ENCODE assay signal across 8 cellular contexts in the genomic region with DNA sequence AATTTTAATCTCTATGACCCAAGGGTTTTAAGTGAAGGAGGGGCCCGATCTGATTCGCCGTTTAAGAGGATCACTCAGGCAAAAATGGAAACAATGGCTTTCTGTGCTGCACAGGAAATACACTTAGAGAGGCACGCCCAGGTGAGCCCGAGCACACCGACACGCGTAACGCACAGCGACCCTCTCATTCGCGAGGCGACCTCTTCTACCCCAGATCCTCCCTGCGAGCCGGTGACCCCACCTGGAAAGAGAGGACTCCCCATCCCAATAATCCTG. TPM values are rescaled to one million over a fixed set of nuclear protein-coding genes. Genes with fewer than 3 reads are reported as not detected.
DNase-seq lines count a peak whose midpoint lies in the region; ATAC-seq, FAIRE-seq and TF ChIP-seq lines count a peak whose summit lies in the region.

No MANE protein-coding gene starts in this region.

- no TSS peak for BruUV-seq in GM12878 (replicated peaks; lab: Mats Ljungman, UMichigan)

- H2AFZ ChIP-seq in GM12878 (ENCODE audit: control insufficient read depth, low read depth, low read length): peak overlapping the region; percentile 78

- TF ChIP-seq EP300 in A549 (IDR thresholded peaks at IDR 0.05) (no peak), GM12878 (IDR thresholded peaks at IDR 0.05; ENCODE audit: borderline replicate concordance in 1 of 2, control insufficient read depth in 1 of 2, low read depth in 2 of 2, low read length in 2 of 2) (no peak)

- TF ChIP-seq CTCF in A549 (IDR thresholded peaks at IDR 0.05): no peak
- no peak for TF ChIP-seq CTCF in HL-60 (IDR thresholded peaks at IDR 0.05; ENCODE audit: insufficient read depth, low read length)
- no peak for TF ChIP-seq CTCF in GM12878 (IDR thresholded peaks at IDR 0.05 in 2 of 3, conservative IDR thresholded peaks at IDR 0.05 in 1 of 3; ENCODE audit: control insufficient read depth in 2 of 3, extremely low read depth in 1 of 3, insufficient read depth in 1 of 3, low read depth in 3 of 3, low read length in 3 of 3)

- H3K36me3 ChIP-seq in GM12878 (ENCODE audit: control insufficient read depth in 2 of 2, insufficient read depth in 2 of 2, low read length in 1 of 2): no peaks in the 10 kb centered on the region

- TF ChIP-seq RAD21 in A549 (conservative IDR thresholded peaks at IDR 0.05 in 1 of 2, IDR thresholded peaks at IDR 0.05 in 1 of 2) (no peak), GM12878 (IDR thresholded peaks at IDR 0.05; ENCODE audit: insufficient read depth, low read depth, low read length) (no peak)

- ATAC-seq in A549 (peak; percentile 36 to 40), GM19035 (IDR thresholded peaks at IDR 0.05; ENCODE audit: unreplicated experiment) (peak; percentile 18), GM12878 (peak; percentile 46), HG03097 (IDR thresholded peaks at IDR 0.05; ENCODE audit: low FRiP score, unreplicated experiment) (no peak)

- FAIRE-seq in A549 (lab: Jason Lieb, UNC): no peak
- FAIRE-seq in GM12878 (lab: Jason Lieb, UNC): no peak

- H3K27ac ChIP-seq in A549 (peak overlapping the region; percentile 76 to 89), HL-60 (replicated peaks) (no peak overlapping the region), GM12878 (ENCODE audit: control insufficient read depth, insufficient read depth) (peak overlapping the region; percentile 71)

- H3K9me3 ChIP-seq in A549 (no peaks in the 10 kb centered on the region), GM12878 (replicated peaks; ENCODE audit: control insufficient read depth, insufficient read depth, low read length) (no peaks in the 10 kb centered on the region)

- peak overlapping the region; percentile 55 for H3K9ac ChIP-seq in GM12878 (ENCODE audit: control insufficient read depth, insufficient read depth, low read length)

- H3K27me3 ChIP-seq in HL-60 (ENCODE audit: insufficient read depth, poor library complexity, severe bottlenecking): no peaks in the 10 kb centered on the region
- no peaks in the 10 kb centered on the region for H3K27me3 ChIP-seq in GM12878 (replicated peaks in 1 of 2; ENCODE audit: control insufficient read depth in 2 of 2, insufficient read depth in 2 of 2, low read length in 1 of 2)

- in situ Hi-C loops in GM12878 (cut with MboI): no loop called here

- peak overlapping the region; percentile 84 for H3K4me2 ChIP-seq in A549
- H3K4me2 ChIP-seq in GM12878 (ENCODE audit: control insufficient read depth, insufficient read depth): peak overlapping the region; percentile 96

- CTCF ChIA-PET in A549 (lab: Yijun Ruan, JAX) (interaction anchor here (0.6 to 2.8 kb wide), 3 partner anchors 29 to 96 kb away, joined by 3 to 14 read pairs (median 4); a partner anchor contains a TSS), GM12878 (lab: Yijun Ruan, JAX) (interaction anchor here (3.8 to 7.3 kb wide), 3 partner anchors 29 to 135 kb away, joined by 17 to 79 read pairs (median 38); a partner anchor contains a TSS)

- peaks cover 10% of the 10 kb centered on the region for H3K79me2 ChIP-seq in GM12878 (ENCODE audit: control insufficient read depth, insufficient read depth, low read length)

- intact Hi-C loops in GM12878 (cut with micrococcal nuclease; ENCODE audit: unreplicated experiment): loop anchor here (2.0 to 5.0 kb wide), 2 partner anchors 28 to 175 kb away; a partner anchor contains a TSS

- RAD21 ChIA-PET in GM12878 (lab: Charles Lee; ENCODE audit: unreplicated experiment): interaction anchor here (1.0 to 1.2 kb wide), 2 partner anchors 96 to 137 kb away, joined by 3 to 4 read pairs; no protein-coding TSS in a partner anchor

- DNase-seq in A549 (ENCODE audit: low read depth in 1 of 2, low spot score in 1 of 2): no peak
- DNase-seq in HL-60 (ENCODE audit: low read depth in 1 of 2, low spot score in 1 of 2): no peak
- DNase-seq in GM12878 (ENCODE audit: low read depth, low spot score): no peak
- peak; percentile 48 for DNase-seq in mucosa of gallbladder (ENCODE audit: low spot score)
- no peak for DNase-seq in GM03348 (ENCODE audit: low spot score)
- DNase-seq in dedifferentiated amniotic fluid mesenchymal stem cell (ENCODE audit: extremely low spot score): no peak

- no peaks in the 10 kb centered on the region for H4K20me1 ChIP-seq in GM12878 (ENCODE audit: control insufficient read depth, insufficient read depth)

- TF ChIP-seq POLR2A in A549 (IDR thresholded peaks at IDR 0.05; ENCODE audit: low read length): no peak
- TF ChIP-seq POLR2A in GM12878 (IDR thresholded peaks at IDR 0.05; ENCODE audit: low read depth, low read length): no peak

- SMC1A ChIA-PET in GM12878 (lab: Charles Lee; ENCODE audit: uncharacterized antibody, unreplicated experiment): interaction anchor here (1.0 to 1.1 kb wide), 2 partner anchors 8 to 36 kb away, joined by 3 read pairs; no protein-coding TSS in a partner anchor

- peak overlapping the region; percentile 60 for H3K4me3 ChIP-seq in A549
- peak overlapping the region; percentile 56 for H3K4me3 ChIP-seq in HL-60 (replicated peaks; ENCODE audit: insufficient read depth, low read length)
- H3K4me3 ChIP-seq in GM12878: peak overlapping the region; percentile 85

- WGBS in A549 (ENCODE audit: missing lambda C conversion rate): 3% methylated on average over 13 of the region's 15 CpGs
- WGBS in GM12878 (ENCODE audit: insufficient coverage, insufficient replicate concordance, low lambda C conversion rate, missing lambda C conversion rate): 2% methylated on average over 15 of the region's 15 CpGs

- peaks cover 22% of the 10 kb centered on the region for H3K4me1 ChIP-seq in A549
- H3K4me1 ChIP-seq in GM12878 (ENCODE audit: control insufficient read depth, insufficient read depth, low read length): peaks cover 23% of the 10 kb centered on the region

- POLR2A ChIA-PET in A549 (lab: Yijun Ruan, JAX): interaction anchor here (1.1 to 2.1 kb wide), 2 partner anchors 27 to 34 kb away, joined by 3 to 10 read pairs; a partner anchor contains a TSS
- POLR2A ChIA-PET in GM12878 (lab: Charles Lee): interaction anchor here (1.1 to 3.0 kb wide), 3 partner anchors 30 to 395 kb away, joined by 5 to 19 read pairs (median 9); a partner anchor contains a TSS

RNA-seq across cellular contexts. Expression of a gene that starts 0.2 kb away (rescaled TPM):
- polyA plus RNA-seq in A549 (2011; rRNA removed): 6.5 and 6.7 TPM in 2 replicates
- polyA plus RNA-seq in A549 (2012; cell fraction: cytosol; rRNA removed): 12.1 and 15.6 TPM in 2 replicates
- polyA plus RNA-seq in A549 (2012; cell fraction: nucleus; rRNA removed): 31.6 and 41.7 TPM in 2 replicates
- polyA plus RNA-seq in A549 (2017; fragmentation: RNase III; extraction: RNeasy Plus Mini Kit Qiagen cat#74134 plus additional on column Dnase treatment): 9.3 to 11.4 TPM (median 10.0 TPM) in 3 replicates
- polyA minus RNA-seq in A549 (2011; rRNA and poly(A)+ RNA removed): 7.8 and 8.7 TPM in 2 replicates
- 22.3 and 28.0 TPM in 2 replicates for total RNA-seq in GM12878 (2013; cell fraction: nucleolus; rRNA removed)
- total RNA-seq in GM12878 (2014; rRNA removed): 16.8 and 20.6 TPM in 2 replicates
- 6.0 and 8.7 TPM in 2 replicates for total RNA-seq in GM12878 (2014; rRNA removed; fragmentation: Illumina TruSeq; extraction: Trizol)
- total RNA-seq in GM12878 (2021): 18.8 and 20.6 TPM in 2 replicates
- 3.4 TPM for polyA plus RNA-seq in GM12878 (2011; ENCODE audit: low read depth)
- 4.9 and 6.6 TPM in 2 replicates for polyA plus RNA-seq in GM12878 (2011; rRNA removed)
- polyA plus RNA-seq in GM12878 (2011; cell fraction: cytosol; rRNA removed): 9.7 and 13.5 TPM in 2 replicates
- 23.6 and 26.4 TPM in 2 replicates for polyA plus RNA-seq in GM12878 (2011; cell fraction: nucleus; rRNA removed)
- polyA plus RNA-seq in GM12878 (2012): 9.2 and 9.4 TPM in 2 replicates
- polyA plus RNA-seq in GM12878 (2014; fragmentation: Illumina TruSeq; extraction: Trizol): 3.4 and 7.7 TPM in 2 replicates
- polyA plus RNA-seq in GM12878 (2014; fragmentation: Nextera tagmentation; extraction: Ambion mirVana): 1 to 10 TPM in 1 of 2 experiments, under 1 TPM in 1; 0.77 to 1.4 TPM
- 24.4 and 24.7 TPM in 2 replicates for polyA plus RNA-seq in GM12878 (2014; rRNA removed)
- polyA plus RNA-seq in GM12878 (2016; fragmentation: Nextera tagmentation; extraction: Ambion mirVana): 10 to 100 TPM; 10.3 to 12.9 TPM
- 5.2 and 14.0 TPM in 2 replicates for polyA minus RNA-seq in GM12878 (2011; rRNA and poly(A)+ RNA removed)
- polyA minus RNA-seq in GM12878 (2011; cell fraction: cytosol; rRNA and poly(A)+ RNA removed): 2.8 and 4.4 TPM in 2 replicates
- 12.5 and 12.8 TPM in 2 replicates for polyA minus RNA-seq in GM12878 (2011; cell fraction: nucleus; rRNA and poly(A)+ RNA removed)
- 28.2 TPM for total RNA-seq in mucosa of gallbladder

RNA-seq across cellular contexts. Expression of a gene that starts 5.5 kb away (rescaled TPM):
- polyA plus RNA-seq in A549 (2011; rRNA removed) (5.6 and 6.7 TPM in 2 replicates), A549 (2017; fragmentation: RNase III; extraction: RNeasy Plus Mini Kit Qiagen cat#74134 plus additional on column Dnase treatment) (7.5 to 9.5 TPM (median 8.5 TPM) in 3 replicates), GM12878 (2011; rRNA removed) (21.9 and 36.9 TPM in 2 replicates), GM12878 (2014; fragmentation: Illumina TruSeq; extraction: Trizol) (31.2 and 47.2 TPM in 2 replicates), GM12878 (2014; fragmentation: Nextera tagmentation; extraction: Ambion mirVana) (1 to 10 TPM; 1.6 to 4.3 TPM), GM12878 (2014; rRNA removed) (48.5 and 52.7 TPM in 2 replicates), GM12878 (2016; fragmentation: Nextera tagmentation; extraction: Ambion mirVana) (10 to 100 TPM; 15.0 to 15.9 TPM)
- polyA plus RNA-seq in A549 (2012; cell fraction: cytosol; rRNA removed): 4.7 and 5.4 TPM in 2 replicates
- polyA plus RNA-seq in A549 (2012; cell fraction: nucleus; rRNA removed): 4.2 and 5.6 TPM in 2 replicates
- 9.2 and 10.9 TPM in 2 replicates for polyA minus RNA-seq in A549 (2011; rRNA and poly(A)+ RNA removed)
- total RNA-seq in GM12878 (2013; cell fraction: nucleolus; rRNA removed): 110 and 115 TPM in 2 replicates
- total RNA-seq in GM12878 (2014; rRNA removed) (46.4 and 50.7 TPM in 2 replicates), GM12878 (2014; rRNA removed; fragmentation: Illumina TruSeq; extraction: Trizol) (39.9 and 44.5 TPM in 2 replicates), GM12878 (2021) (65.4 and 76.8 TPM in 2 replicates), mucosa of gallbladder (12.7 TPM)
- 25.3 TPM for polyA plus RNA-seq in GM12878 (2011; ENCODE audit: low read depth)
- 34.2 and 36.5 TPM in 2 replicates for polyA plus RNA-seq in GM12878 (2011; cell fraction: cytosol; rRNA removed)
- 72.6 and 89.0 TPM in 2 replicates for polyA plus RNA-seq in GM12878 (2011; cell fraction: nucleus; rRNA removed)
- 40.7 and 41.8 TPM in 2 replicates for polyA plus RNA-seq in GM12878 (2012)
- polyA minus RNA-seq in GM12878 (2011; rRNA and poly(A)+ RNA removed): 51.5 and 71.1 TPM in 2 replicates
- 14.2 and 18.7 TPM in 2 replicates for polyA minus RNA-seq in GM12878 (2011; cell fraction: cytosol; rRNA and poly(A)+ RNA removed)
- 61.3 and 87.1 TPM in 2 replicates for polyA minus RNA-seq in GM12878 (2011; cell fraction: nucleus; rRNA and poly(A)+ RNA removed)

RNA-seq across cellular contexts. Expression of a gene that starts 27.5 kb away (rescaled TPM):
- polyA plus RNA-seq in A549 (2011; rRNA removed): 30.7 and 39.2 TPM in 2 replicates
- polyA plus RNA-seq in A549 (2012; cell fraction: cytosol; rRNA removed): 50.2 and 50.3 TPM in 2 replicates
- 84.6 and 89.9 TPM in 2 replicates for polyA plus RNA-seq in A549 (2012; cell fraction: nucleus; rRNA removed)
- polyA plus RNA-seq in A549 (2017; fragmentation: RNase III; extraction: RNeasy Plus Mini Kit Qiagen cat#74134 plus additional on column Dnase treatment): 52.8 to 61.0 TPM (median 60.9 TPM) in 3 replicates
- 22.6 and 24.5 TPM in 2 replicates for polyA minus RNA-seq in A549 (2011; rRNA and poly(A)+ RNA removed)
- 35.0 and 37.1 TPM in 2 replicates for total RNA-seq in GM12878 (2013; cell fraction: nucleolus; rRNA removed)
- total RNA-seq in GM12878 (2014; rRNA removed): 34.6 and 39.5 TPM in 2 replicates
- total RNA-seq in GM12878 (2014; rRNA removed; fragmentation: Illumina TruSeq; extraction: Trizol): 28.1 and 28.5 TPM in 2 replicates
- 48.6 and 52.7 TPM in 2 replicates for total RNA-seq in GM12878 (2021)
- 18.9 TPM for polyA plus RNA-seq in GM12878 (2011; ENCODE audit: low read depth)
- polyA plus RNA-seq in GM12878 (2011; rRNA removed): 30.1 and 44.0 TPM in 2 replicates
- polyA plus RNA-seq in GM12878 (2011; cell fraction: cytosol; rRNA removed): 35.9 and 44.6 TPM in 2 replicates
- 86.8 and 103 TPM in 2 replicates for polyA plus RNA-seq in GM12878 (2011; cell fraction: nucleus; rRNA removed)
- polyA plus RNA-seq in GM12878 (2012): 42.0 and 53.2 TPM in 2 replicates
- 34.7 and 38.5 TPM in 2 replicates for polyA plus RNA-seq in GM12878 (2014; fragmentation: Illumina TruSeq; extraction: Trizol)
- 1 to 10 TPM in 1 of 2 experiments, under 1 TPM in 1; 0.79 to 2.2 TPM for polyA plus RNA-seq in GM12878 (2014; fragmentation: Nextera tagmentation; extraction: Ambion mirVana)
- 54.5 and 56.3 TPM in 2 replicates for polyA plus RNA-seq in GM12878 (2014; rRNA removed)
- polyA plus RNA-seq in GM12878 (2016; fragmentation: Nextera tagmentation; extraction: Ambion mirVana): 10 to 100 TPM; 26.6 to 30.4 TPM
- 18.0 and 29.1 TPM in 2 replicates for polyA minus RNA-seq in GM12878 (2011; rRNA and poly(A)+ RNA removed)
- 17.6 and 19.0 TPM in 2 replicates for polyA minus RNA-seq in GM12878 (2011; cell fraction: cytosol; rRNA and poly(A)+ RNA removed)
- polyA minus RNA-seq in GM12878 (2011; cell fraction: nucleus; rRNA and poly(A)+ RNA removed): 16.3 and 21.9 TPM in 2 replicates
- 68.9 TPM for total RNA-seq in mucosa of gallbladder

RNA-seq across cellular contexts. Expression of a gene that starts 29.6 kb away (rescaled TPM):
- 50.2 and 69.4 TPM in 2 replicates for polyA plus RNA-seq in A549 (2011; rRNA removed)
- polyA plus RNA-seq in A549 (2012; cell fraction: cytosol; rRNA removed): 41.9 and 44.2 TPM in 2 replicates
- 87.5 and 87.8 TPM in 2 replicates for polyA plus RNA-seq in A549 (2012; cell fraction: nucleus; rRNA removed)
- polyA plus RNA-seq in A549 (2017; fragmentation: RNase III; extraction: RNeasy Plus Mini Kit Qiagen cat#74134 plus additional on column Dnase treatment): 35.4 to 42.1 TPM (median 36.4 TPM) in 3 replicates
- polyA minus RNA-seq in A549 (2011; rRNA and poly(A)+ RNA removed): 66.1 and 88.8 TPM in 2 replicates
- total RNA-seq in GM12878 (2013; cell fraction: nucleolus; rRNA removed): 37.2 and 42.9 TPM in 2 replicates
- total RNA-seq in GM12878 (2014; rRNA removed): 63.1 and 67.7 TPM in 2 replicates
- total RNA-seq in GM12878 (2014; rRNA removed; fragmentation: Illumina TruSeq; extraction: Trizol): 42.7 and 43.8 TPM in 2 replicates
- total RNA-seq in GM12878 (2021): 64.7 and 71.0 TPM in 2 replicates
- polyA plus RNA-seq in GM12878 (2011; ENCODE audit: low read depth): 17.1 TPM
- polyA plus RNA-seq in GM12878 (2011; rRNA removed): 33.6 and 56.2 TPM in 2 replicates
- 81.3 and 87.6 TPM in 2 replicates for polyA plus RNA-seq in GM12878 (2011; cell fraction: cytosol; rRNA removed)
- polyA plus RNA-seq in GM12878 (2011; cell fraction: nucleus; rRNA removed): 178 and 218 TPM in 2 replicates
- polyA plus RNA-seq in GM12878 (2012): 53.1 and 59.7 TPM in 2 replicates
- 28.9 and 56.1 TPM in 2 replicates for polyA plus RNA-seq in GM12878 (2014; fragmentation: Illumina TruSeq; extraction: Trizol)
- polyA plus RNA-seq in GM12878 (2014; fragmentation: Nextera tagmentation; extraction: Ambion mirVana): 10 to 100 TPM in 1 of 2 experiments, 1 to 10 TPM in 1; 4.4 to 17.6 TPM
- polyA plus RNA-seq in GM12878 (2014; rRNA removed): 81.1 and 87.2 TPM in 2 replicates
- polyA plus RNA-seq in GM12878 (2016; fragmentation: Nextera tagmentation; extraction: Ambion mirVana): 10 to 100 TPM; 57.9 to 63.1 TPM
- polyA minus RNA-seq in GM12878 (2011; rRNA and poly(A)+ RNA removed): 74.5 TPM in 2 replicates
- 17.3 and 27.0 TPM in 2 replicates for polyA minus RNA-seq in GM12878 (2011; cell fraction: cytosol; rRNA and poly(A)+ RNA removed)
- 32.6 and 40.9 TPM in 2 replicates for polyA minus RNA-seq in GM12878 (2011; cell fraction: nucleus; rRNA and poly(A)+ RNA removed)
- total RNA-seq in mucosa of gallbladder: 137 TPM

RNA-seq across cellular contexts. Expression of a gene that starts 46.6 kb away (rescaled TPM):
- polyA plus RNA-seq in A549 (2011; rRNA removed) (45.4 and 93.9 TPM in 2 replicates), A549 (2017; fragmentation: RNase III; extraction: RNeasy Plus Mini Kit Qiagen cat#74134 plus additional on column Dnase treatment) (70.9 to 87.8 TPM (median 81.1 TPM) in 3 replicates), GM12878 (2011; rRNA removed) (1.1 and 1.9 TPM in 2 replicates), GM12878 (2014; fragmentation: Illumina TruSeq; extraction: Trizol) (0.79 and 3.0 TPM in 2 replicates), GM12878 (2014; fragmentation: Nextera tagmentation; extraction: Ambion mirVana) (1 to 10 TPM in 1 of 2 experiments, under 1 TPM in 1; 0.64 to 2.7 TPM), GM12878 (2014; rRNA removed) (0.95 and 2.2 TPM in 2 replicates), GM12878 (2016; fragmentation: Nextera tagmentation; extraction: Ambion mirVana) (under 1 TPM; 0.20 to 0.25 TPM)
- polyA plus RNA-seq in A549 (2012; cell fraction: cytosol; rRNA removed): 12.9 and 13.5 TPM in 2 replicates
- 38.8 and 39.7 TPM in 2 replicates for polyA plus RNA-seq in A549 (2012; cell fraction: nucleus; rRNA removed)
- polyA minus RNA-seq in A549 (2011; rRNA and poly(A)+ RNA removed): 132 and 172 TPM in 2 replicates
- total RNA-seq in GM12878 (2013; cell fraction: nucleolus; rRNA removed): 3.1 and 4.3 TPM in 2 replicates
- total RNA-seq in GM12878 (2014; rRNA removed) (0.28 and 1.6 TPM in 2 replicates), GM12878 (2014; rRNA removed; fragmentation: Illumina TruSeq; extraction: Trizol) (0.54 and 1.1 TPM in 2 replicates), GM12878 (2021) (5.9 and 6.7 TPM in 2 replicates), mucosa of gallbladder (486 TPM)
- polyA plus RNA-seq in GM12878 (2011; ENCODE audit: low read depth): not detected
- 1.5 and 1.9 TPM in 2 replicates for polyA plus RNA-seq in GM12878 (2011; cell fraction: cytosol; rRNA removed)
- 1.9 and 2.6 TPM in 2 replicates for polyA plus RNA-seq in GM12878 (2011; cell fraction: nucleus; rRNA removed)
- 0.30 and 0.48 TPM in 2 replicates for polyA plus RNA-seq in GM12878 (2012)
- 2.0 and 2.3 TPM in 2 replicates for polyA minus RNA-seq in GM12878 (2011; rRNA and poly(A)+ RNA removed)
- polyA minus RNA-seq in GM12878 (2011; cell fraction: cytosol; rRNA and poly(A)+ RNA removed): 48.6 and 52.2 TPM in 2 replicates
- polyA minus RNA-seq in GM12878 (2011; cell fraction: nucleus; rRNA and poly(A)+ RNA removed): 4.1 and 16.8 TPM in 2 replicates
